ENCODE assay signal across 1 cellular context in the genomic region with DNA sequence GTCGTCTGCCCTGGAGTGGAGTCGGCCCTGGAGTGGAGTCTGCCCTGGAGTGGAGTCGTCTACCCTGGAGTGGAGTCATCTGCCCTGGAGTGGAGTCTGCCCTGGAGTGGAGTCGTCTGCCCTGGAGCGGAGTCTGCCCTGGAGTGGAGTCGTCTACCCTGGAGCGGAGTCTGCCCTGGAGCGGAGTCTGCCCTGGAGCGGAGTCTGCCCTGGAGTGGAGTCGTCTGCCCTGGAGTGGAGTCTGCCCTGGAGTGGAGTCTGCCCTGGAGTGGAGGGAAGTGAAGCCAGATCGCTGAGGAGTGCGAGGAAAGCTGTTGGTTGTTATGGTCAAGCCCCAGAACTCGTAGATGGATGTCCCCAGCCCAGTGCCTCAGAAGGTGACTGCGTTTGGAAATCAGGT.
TF ChIP-seq lines count a peak whose summit lies in the region.
"Not testable (repeated sequence)": the region's sequence is repeated elsewhere in the genome, so short reads cannot be mapped to it uniquely, and the experiment has no call there.

No MANE protein-coding gene starts in this region.

TF ChIP-seq in HepG2, 621 proteins besides CTCF, POLR2A, EP300 and RAD21 (continued from another document and continues in another):
- TF ChIP-seq, protein P1, sequence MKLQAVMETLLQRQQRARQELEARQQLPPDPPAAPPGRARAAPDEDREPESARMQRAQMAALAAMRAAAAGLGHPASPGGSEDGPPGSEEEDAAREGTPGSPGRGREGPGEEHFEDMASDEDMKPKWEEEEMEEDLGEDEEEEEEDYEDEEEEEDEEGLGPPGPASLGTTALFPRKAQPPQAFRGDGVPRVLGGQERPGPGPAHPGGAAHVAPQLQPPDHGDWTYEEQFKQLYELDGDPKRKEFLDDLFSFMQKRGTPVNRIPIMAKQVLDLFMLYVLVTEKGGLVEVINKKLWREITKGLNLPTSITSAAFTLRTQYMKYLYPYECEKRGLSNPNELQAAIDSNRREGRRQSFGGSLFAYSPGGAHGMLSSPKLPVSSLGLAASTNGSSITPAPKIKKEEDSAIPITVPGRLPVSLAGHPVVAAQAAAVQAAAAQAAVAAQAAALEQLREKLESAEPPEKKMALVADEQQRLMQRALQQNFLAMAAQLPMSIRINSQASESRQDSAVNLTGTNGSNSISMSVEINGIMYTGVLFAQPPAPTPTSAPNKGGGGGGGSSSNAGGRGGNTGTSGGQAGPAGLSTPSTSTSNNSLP (IDR thresholded peaks at IDR 0.05; ENCODE audit: low read depth, low read length), result peak; percentile 10; the same call in 1 of the 2 replicates
- TF ChIP-seq AKAP8 (CRISPR knock-in tag; IDR thresholded peaks at IDR 0.05) (0 out of 2 replicates have a peak, but pooled peaks have one; percentile 42), POLR2G (IDR thresholded peaks at IDR 0.05; ENCODE audit: low read depth, low read length) (peak; percentile 63; the same call in 1 of the 2 replicates), SOX6 (CRISPR knock-in tag; IDR thresholded peaks at IDR 0.05) (peak; percentile 54), MXI1 (IDR thresholded peaks at IDR 0.05; ENCODE audit: borderline replicate concordance, low read depth, low read length) (peak; percentile 19; the same call in 1 of the 3 replicates), SKI (IDR thresholded peaks at IDR 0.05; ENCODE audit: partially characterized antibody) (peak; percentile 78), ZNF160 (CRISPR knock-in tag; IDR thresholded peaks at IDR 0.05) (0 out of 2 replicates have a peak, but pooled peaks have one; percentile 20), TBX2 (CRISPR knock-in tag; IDR thresholded peaks at IDR 0.05; ENCODE audit: borderline replicate concordance) (peak; percentile 44; the same call in 1 of the 2 replicates), SALL1 (CRISPR knock-in tag; IDR thresholded peaks at IDR 0.05) (peak; percentile 41; the same call in 1 of the 2 replicates), ZNF225 (CRISPR knock-in tag; IDR thresholded peaks at IDR 0.05) (0 out of 2 replicates have a peak, but pooled peaks have one; percentile 41), ZMYM4 (CRISPR knock-in tag; IDR thresholded peaks at IDR 0.05) (peak; percentile 67), ZFP90 (CRISPR knock-in tag; IDR thresholded peaks at IDR 0.05; ENCODE audit: borderline replicate concordance) (0 out of 2 replicates have a peak, but pooled peaks have one; percentile 46), ZNF350 (CRISPR knock-in tag; IDR thresholded peaks at IDR 0.05; ENCODE audit: borderline replicate concordance, low read depth) (peak; percentile 87)
- TF ChIP-seq, protein P2, sequence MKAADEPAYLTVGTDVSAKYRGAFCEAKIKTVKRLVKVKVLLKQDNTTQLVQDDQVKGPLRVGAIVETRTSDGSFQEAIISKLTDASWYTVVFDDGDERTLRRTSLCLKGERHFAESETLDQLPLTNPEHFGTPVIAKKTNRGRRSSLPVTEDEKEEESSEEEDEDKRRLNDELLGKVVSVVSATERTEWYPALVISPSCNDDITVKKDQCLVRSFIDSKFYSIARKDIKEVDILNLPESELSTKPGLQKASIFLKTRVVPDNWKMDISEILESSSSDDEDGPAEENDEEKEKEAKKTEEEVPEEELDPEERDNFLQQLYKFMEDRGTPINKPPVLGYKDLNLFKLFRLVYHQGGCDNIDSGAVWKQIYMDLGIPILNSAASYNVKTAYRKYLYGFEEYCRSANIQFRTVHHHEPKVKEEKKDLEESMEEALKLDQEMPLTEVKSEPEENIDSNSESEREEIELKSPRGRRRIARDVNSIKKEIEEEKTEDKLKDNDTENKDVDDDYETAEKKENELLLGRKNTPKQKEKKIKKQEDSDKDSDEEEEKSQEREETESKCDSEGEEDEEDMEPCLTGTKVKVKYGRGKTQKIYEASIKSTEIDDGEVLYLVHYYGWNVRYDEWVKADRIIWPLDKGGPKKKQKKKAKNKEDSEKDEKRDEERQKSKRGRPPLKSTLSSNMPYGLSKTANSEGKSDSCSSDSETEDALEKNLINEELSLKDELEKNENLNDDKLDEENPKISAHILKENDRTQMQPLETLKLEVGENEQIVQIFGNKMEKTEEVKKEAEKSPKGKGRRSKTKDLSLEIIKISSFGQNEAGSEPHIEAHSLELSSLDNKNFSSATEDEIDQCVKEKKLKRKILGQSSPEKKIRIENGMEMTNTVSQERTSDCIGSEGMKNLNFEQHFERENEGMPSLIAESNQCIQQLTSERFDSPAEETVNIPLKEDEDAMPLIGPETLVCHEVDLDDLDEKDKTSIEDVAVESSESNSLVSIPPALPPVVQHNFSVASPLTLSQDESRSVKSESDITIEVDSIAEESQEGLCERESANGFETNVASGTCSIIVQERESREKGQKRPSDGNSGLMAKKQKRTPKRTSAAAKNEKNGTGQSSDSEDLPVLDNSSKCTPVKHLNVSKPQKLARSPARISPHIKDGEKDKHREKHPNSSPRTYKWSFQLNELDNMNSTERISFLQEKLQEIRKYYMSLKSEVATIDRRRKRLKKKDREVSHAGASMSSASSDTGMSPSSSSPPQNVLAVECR (CRISPR knock-in tag; IDR thresholded peaks at IDR 0.05; ENCODE audit: borderline replicate concordance), result peak; percentile 47; the same call in 1 of the 2 replicates
- TF ChIP-seq, protein P3, sequence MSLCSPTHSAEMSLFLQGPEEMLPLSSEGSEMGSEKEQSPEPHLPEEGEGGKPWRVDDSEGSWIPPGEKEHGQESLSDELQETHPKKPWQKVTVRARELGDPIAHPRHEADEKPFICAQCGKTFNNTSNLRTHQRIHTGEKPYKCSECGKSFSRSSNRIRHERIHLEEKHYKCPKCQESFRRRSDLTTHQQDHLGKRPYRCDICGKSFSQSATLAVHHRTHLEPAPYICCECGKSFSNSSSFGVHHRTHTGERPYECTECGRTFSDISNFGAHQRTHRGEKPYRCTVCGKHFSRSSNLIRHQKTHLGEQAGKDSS (CRISPR knock-in tag; IDR thresholded peaks at IDR 0.05; ENCODE audit: borderline replicate concordance, low read depth), result peak; percentile 71; the same call in 1 of the 2 replicates
- TF ChIP-seq, protein P4, sequence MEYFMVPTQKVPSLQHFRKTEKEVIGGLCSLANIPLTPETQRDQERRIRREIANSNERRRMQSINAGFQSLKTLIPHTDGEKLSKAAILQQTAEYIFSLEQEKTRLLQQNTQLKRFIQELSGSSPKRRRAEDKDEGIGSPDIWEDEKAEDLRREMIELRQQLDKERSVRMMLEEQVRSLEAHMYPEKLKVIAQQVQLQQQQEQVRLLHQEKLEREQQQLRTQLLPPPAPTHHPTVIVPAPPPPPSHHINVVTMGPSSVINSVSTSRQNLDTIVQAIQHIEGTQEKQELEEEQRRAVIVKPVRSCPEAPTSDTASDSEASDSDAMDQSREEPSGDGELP (IDR thresholded peaks at IDR 0.05; ENCODE audit: borderline replicate concordance, low read depth), result peak; percentile 33; the same call in 1 of the 2 replicates
- not testable (repeated sequence) for TF ChIP-seq SOX6 (IDR thresholded peaks at IDR 0.05)
- TF ChIP-seq, protein P5, sequence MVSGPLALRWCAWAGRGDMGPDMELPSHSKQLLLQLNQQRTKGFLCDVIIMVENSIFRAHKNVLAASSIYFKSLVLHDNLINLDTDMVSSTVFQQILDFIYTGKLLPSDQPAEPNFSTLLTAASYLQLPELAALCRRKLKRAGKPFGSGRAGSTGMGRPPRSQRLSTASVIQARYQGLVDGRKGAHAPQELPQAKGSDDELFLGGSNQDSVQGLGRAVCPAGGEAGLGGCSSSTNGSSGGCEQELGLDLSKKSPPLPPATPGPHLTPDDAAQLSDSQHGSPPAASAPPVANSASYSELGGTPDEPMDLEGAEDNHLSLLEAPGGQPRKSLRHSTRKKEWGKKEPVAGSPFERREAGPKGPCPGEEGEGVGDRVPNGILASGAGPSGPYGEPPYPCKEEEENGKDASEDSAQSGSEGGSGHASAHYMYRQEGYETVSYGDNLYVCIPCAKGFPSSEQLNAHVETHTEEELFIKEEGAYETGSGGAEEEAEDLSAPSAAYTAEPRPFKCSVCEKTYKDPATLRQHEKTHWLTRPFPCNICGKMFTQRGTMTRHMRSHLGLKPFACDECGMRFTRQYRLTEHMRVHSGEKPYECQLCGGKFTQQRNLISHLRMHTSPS (CRISPR knock-in tag; IDR thresholded peaks at IDR 0.05; ENCODE audit: low read depth), result 0 out of 2 replicates have a peak, but pooled peaks have one; percentile 32
- TF ChIP-seq, protein P6, sequence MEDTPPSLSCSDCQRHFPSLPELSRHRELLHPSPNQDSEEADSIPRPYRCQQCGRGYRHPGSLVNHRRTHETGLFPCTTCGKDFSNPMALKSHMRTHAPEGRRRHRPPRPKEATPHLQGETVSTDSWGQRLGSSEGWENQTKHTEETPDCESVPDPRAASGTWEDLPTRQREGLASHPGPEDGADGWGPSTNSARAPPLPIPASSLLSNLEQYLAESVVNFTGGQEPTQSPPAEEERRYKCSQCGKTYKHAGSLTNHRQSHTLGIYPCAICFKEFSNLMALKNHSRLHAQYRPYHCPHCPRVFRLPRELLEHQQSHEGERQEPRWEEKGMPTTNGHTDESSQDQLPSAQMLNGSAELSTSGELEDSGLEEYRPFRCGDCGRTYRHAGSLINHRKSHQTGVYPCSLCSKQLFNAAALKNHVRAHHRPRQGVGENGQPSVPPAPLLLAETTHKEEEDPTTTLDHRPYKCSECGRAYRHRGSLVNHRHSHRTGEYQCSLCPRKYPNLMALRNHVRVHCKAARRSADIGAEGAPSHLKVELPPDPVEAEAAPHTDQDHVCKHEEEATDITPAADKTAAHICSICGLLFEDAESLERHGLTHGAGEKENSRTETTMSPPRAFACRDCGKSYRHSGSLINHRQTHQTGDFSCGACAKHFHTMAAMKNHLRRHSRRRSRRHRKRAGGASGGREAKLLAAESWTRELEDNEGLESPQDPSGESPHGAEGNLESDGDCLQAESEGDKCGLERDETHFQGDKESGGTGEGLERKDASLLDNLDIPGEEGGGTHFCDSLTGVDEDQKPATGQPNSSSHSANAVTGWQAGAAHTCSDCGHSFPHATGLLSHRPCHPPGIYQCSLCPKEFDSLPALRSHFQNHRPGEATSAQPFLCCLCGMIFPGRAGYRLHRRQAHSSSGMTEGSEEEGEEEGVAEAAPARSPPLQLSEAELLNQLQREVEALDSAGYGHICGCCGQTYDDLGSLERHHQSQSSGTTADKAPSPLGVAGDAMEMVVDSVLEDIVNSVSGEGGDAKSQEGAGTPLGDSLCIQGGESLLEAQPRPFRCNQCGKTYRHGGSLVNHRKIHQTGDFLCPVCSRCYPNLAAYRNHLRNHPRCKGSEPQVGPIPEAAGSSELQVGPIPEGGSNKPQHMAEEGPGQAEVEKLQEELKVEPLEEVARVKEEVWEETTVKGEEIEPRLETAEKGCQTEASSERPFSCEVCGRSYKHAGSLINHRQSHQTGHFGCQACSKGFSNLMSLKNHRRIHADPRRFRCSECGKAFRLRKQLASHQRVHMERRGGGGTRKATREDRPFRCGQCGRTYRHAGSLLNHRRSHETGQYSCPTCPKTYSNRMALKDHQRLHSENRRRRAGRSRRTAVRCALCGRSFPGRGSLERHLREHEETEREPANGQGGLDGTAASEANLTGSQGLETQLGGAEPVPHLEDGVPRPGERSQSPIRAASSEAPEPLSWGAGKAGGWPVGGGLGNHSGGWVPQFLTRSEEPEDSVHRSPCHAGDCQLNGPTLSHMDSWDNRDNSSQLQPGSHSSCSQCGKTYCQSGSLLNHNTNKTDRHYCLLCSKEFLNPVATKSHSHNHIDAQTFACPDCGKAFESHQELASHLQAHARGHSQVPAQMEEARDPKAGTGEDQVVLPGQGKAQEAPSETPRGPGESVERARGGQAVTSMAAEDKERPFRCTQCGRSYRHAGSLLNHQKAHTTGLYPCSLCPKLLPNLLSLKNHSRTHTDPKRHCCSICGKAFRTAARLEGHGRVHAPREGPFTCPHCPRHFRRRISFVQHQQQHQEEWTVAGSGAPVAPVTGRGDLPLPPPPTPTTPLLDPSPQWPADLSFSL (CRISPR knock-in tag; IDR thresholded peaks at IDR 0.05), result 0 out of 2 replicates have a peak, but pooled peaks have one; percentile 5
- TF ChIP-seq, protein P7, sequence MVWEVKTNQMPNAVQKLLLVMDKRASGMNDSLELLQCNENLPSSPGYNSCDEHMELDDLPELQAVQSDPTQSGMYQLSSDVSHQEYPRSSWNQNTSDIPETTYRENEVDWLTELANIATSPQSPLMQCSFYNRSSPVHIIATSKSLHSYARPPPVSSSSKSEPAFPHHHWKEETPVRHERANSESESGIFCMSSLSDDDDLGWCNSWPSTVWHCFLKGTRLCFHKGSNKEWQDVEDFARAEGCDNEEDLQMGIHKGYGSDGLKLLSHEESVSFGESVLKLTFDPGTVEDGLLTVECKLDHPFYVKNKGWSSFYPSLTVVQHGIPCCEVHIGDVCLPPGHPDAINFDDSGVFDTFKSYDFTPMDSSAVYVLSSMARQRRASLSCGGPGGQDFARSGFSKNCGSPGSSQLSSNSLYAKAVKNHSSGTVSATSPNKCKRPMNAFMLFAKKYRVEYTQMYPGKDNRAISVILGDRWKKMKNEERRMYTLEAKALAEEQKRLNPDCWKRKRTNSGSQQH (CRISPR knock-in tag; IDR thresholded peaks at IDR 0.05; ENCODE audit: low read depth), result peak; percentile 74; the same call in 1 of the 2 replicates
- TF ChIP-seq, protein P8, sequence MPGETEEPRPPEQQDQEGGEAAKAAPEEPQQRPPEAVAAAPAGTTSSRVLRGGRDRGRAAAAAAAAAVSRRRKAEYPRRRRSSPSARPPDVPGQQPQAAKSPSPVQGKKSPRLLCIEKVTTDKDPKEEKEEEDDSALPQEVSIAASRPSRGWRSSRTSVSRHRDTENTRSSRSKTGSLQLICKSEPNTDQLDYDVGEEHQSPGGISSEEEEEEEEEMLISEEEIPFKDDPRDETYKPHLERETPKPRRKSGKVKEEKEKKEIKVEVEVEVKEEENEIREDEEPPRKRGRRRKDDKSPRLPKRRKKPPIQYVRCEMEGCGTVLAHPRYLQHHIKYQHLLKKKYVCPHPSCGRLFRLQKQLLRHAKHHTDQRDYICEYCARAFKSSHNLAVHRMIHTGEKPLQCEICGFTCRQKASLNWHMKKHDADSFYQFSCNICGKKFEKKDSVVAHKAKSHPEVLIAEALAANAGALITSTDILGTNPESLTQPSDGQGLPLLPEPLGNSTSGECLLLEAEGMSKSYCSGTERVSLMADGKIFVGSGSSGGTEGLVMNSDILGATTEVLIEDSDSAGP (CRISPR knock-in tag; IDR thresholded peaks at IDR 0.05; ENCODE audit: borderline replicate concordance), result peak; percentile 46; the same call in 1 of the 2 replicates
- TF ChIP-seq, protein P9, sequence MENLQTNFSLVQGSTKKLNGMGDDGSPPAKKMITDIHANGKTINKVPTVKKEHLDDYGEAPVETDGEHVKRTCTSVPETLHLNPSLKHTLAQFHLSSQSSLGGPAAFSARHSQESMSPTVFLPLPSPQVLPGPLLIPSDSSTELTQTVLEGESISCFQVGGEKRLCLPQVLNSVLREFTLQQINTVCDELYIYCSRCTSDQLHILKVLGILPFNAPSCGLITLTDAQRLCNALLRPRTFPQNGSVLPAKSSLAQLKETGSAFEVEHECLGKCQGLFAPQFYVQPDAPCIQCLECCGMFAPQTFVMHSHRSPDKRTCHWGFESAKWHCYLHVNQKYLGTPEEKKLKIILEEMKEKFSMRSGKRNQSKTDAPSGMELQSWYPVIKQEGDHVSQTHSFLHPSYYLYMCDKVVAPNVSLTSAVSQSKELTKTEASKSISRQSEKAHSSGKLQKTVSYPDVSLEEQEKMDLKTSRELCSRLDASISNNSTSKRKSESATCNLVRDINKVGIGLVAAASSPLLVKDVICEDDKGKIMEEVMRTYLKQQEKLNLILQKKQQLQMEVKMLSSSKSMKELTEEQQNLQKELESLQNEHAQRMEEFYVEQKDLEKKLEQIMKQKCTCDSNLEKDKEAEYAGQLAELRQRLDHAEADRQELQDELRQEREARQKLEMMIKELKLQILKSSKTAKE (CRISPR knock-in tag; IDR thresholded peaks at IDR 0.05; ENCODE audit: borderline replicate concordance), result peak; percentile 63; the same call in 1 of the 2 replicates
